8 cellular contexts compared by ENCODE assay signal in the genomic region with DNA sequence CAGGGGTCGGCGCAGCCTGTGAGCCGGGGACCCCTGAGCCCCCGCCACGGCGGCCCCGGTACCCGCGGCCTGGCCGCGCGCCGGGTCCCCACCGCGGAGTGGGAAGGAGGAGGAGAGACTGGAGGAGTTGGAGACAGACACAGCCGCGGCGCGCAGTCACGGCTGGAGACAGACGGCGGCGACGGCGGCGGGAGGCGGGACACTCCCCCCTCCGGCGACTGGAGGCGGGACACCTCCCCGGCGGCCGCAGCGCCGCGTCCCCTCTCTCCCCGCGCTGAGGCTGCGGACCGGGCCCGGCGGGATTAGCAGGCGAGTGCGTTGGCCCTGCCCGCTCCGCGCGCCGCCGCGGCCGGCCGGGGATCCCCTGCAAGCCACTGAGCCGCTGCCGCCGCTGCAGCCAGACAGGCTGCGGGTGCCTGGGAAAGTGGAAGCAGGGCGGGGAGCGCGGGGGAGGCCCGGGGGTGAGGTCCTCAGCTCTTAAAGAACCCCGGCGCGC. TPM values are rescaled to one million over a fixed set of nuclear protein-coding genes. Genes with fewer than 3 reads are reported as not detected.
DNase-seq lines count a peak whose midpoint lies in the region; ATAC-seq, FAIRE-seq and TF ChIP-seq lines count a peak whose summit lies in the region.

No MANE protein-coding gene starts in this region.

- peaks cover 17% of the 10 kb centered on the region for H3K4me1 Mint-ChIP-seq in activated T-helper 17 cell treated with anti-CD3 and anti-CD28 coated beads, Interleukin-2, amount 50 U/mL, for 72 hours

- ATAC-seq in GM19372 (IDR thresholded peaks at IDR 0.05; ENCODE audit: low read depth, unreplicated experiment) (peak; percentile 48), HG03378 (IDR thresholded peaks at IDR 0.05; ENCODE audit: unreplicated experiment) (no peak)
- ATAC-seq in activated T-helper 17 cell treated with anti-CD3 and anti-CD28 coated beads, Interleukin-2, amount 50 U/mL, for 72 hours (replicated peaks), result peak; percentile 58

- no peak overlapping the region for H3K4me3 Mint-ChIP-seq in activated T-helper 17 cell treated with anti-CD3 and anti-CD28 coated beads, Interleukin-2, amount 50 U/mL, for 72 hours

- H3K36me3 ChIP-seq in BJ (ENCODE audit: control insufficient read depth, insufficient read depth, low read length), result no peaks in the 10 kb centered on the region
- no peaks in the 10 kb centered on the region for H3K36me3 ChIP-seq in tibial artery

- CTCF ChIA-PET in BJ (lab: Yijun Ruan, JAX), result no interaction called here

- no peak for FAIRE-seq in frontal cortex (lab: Jason Lieb, UNC)

- peaks cover 22% of the 10 kb centered on the region for H3K27me3 ChIP-seq in BJ (ENCODE audit: control insufficient read depth, insufficient read depth, low read length)
- no peaks in the 10 kb centered on the region for H3K27me3 ChIP-seq in tibial artery

- intact Hi-C loops in tibial artery (cut with DNase I; ENCODE audit: low total_unique reads), result loop anchor here (2.0 to 5.0 kb wide), 3 partner anchors 45 to 315 kb away; no protein-coding TSS in a partner anchor

- no peaks in the 10 kb centered on the region for H3K9me3 Mint-ChIP-seq in activated T-helper 17 cell treated with anti-CD3 and anti-CD28 coated beads, Interleukin-2, amount 50 U/mL, for 72 hours

- DNase-seq in BJ (ENCODE audit: low read depth) (no peak), NCI-H774 (lab: John Stamatoyannopoulos, UW) (peak; percentile 20), frontal cortex (ENCODE audit: low spot score in 2 of 2) (peak; percentile 46 to 68), occipital lobe (lab: John Stamatoyannopoulos, UW) (peak; percentile 57), tibial artery (peak; percentile 67 to 88)

- no peaks in the 10 kb centered on the region for H3K9me3 ChIP-seq in tibial artery

- POLR2A ChIA-PET in BJ (lab: Charles Lee), result no interaction called here

- H3K27ac Mint-ChIP-seq in activated T-helper 17 cell treated with anti-CD3 and anti-CD28 coated beads, Interleukin-2, amount 50 U/mL, for 72 hours, result no peak overlapping the region

- H3K4me1 ChIP-seq in tibial artery, result peaks cover 6 to 45% (median 37%) of the 10 kb centered on the region in 4 donors

- H3K27me3 Mint-ChIP-seq in activated T-helper 17 cell treated with anti-CD3 and anti-CD28 coated beads, Interleukin-2, amount 50 U/mL, for 72 hours, result peaks cover 13% of the 10 kb centered on the region

- H3K4me3 ChIP-seq in BJ (ENCODE audit: low read depth, low read length) (peak overlapping the region; percentile 23), tibial artery (peak overlapping the region; percentile 86 to 95)

- no peaks in the 10 kb centered on the region for H3K36me3 Mint-ChIP-seq in activated T-helper 17 cell treated with anti-CD3 and anti-CD28 coated beads, Interleukin-2, amount 50 U/mL, for 72 hours (ENCODE audit: low read depth)

- H3K27ac ChIP-seq in tibial artery, result peak overlapping the region; percentile 89

- TF ChIP-seq CTCF in BJ (IDR thresholded peaks at IDR 0.05; ENCODE audit: insufficient read depth, low read depth, low read length) (no peak), tibial artery (IDR thresholded peaks at IDR 0.05) (no peak)

RNA-seq across cellular contexts. Expression of gene LDLRAD4, which starts 1.0 kb away (rescaled TPM):
- polyA plus RNA-seq in BJ (2011; rRNA removed), result 0.07 TPM in 1 of 2 replicates, not detected in the other
- polyA minus RNA-seq in BJ (2011; rRNA and poly(A)+ RNA removed), result 0.62 TPM in 1 of 2 replicates, not detected in the other
- total RNA-seq in activated T-helper 17 cell treated with anti-CD3 and anti-CD28 coated beads, Interleukin-2, amount 50 U/mL, for 72 hours, result 10 to 100 TPM; 52.0 to 54.8 TPM
- 60.7 TPM for total RNA-seq in frontal cortex
- total RNA-seq in occipital lobe, result 129 TPM
